In genomic region chr11:18633256-18634139, GRCh38 we compare ENCODE assay signal across 1 cellular context.
TF ChIP-seq lines count a peak whose summit lies in the region.

No MANE protein-coding gene starts in this region.

TF ChIP-seq in HepG2, 621 proteins besides CTCF, POLR2A, EP300 and RAD21 (continued from another document and continues in another):
- 0 out of 2 replicates have a peak, but pooled peaks have one; percentile 25 for TF ChIP-seq MTF1 (CRISPR knock-in tag; IDR thresholded peaks at IDR 0.05)
- TF ChIP-seq HMGA1 (CRISPR knock-in tag; conservative IDR thresholded peaks at IDR 0.05): no peak
- TF ChIP-seq RBFOX2 (IDR thresholded peaks at IDR 0.05; ENCODE audit: low read depth, low read length): no peak
- no peak for TF ChIP-seq ZNF230 (CRISPR knock-in tag; IDR thresholded peaks at IDR 0.05)
- TF ChIP-seq, protein P1, sequence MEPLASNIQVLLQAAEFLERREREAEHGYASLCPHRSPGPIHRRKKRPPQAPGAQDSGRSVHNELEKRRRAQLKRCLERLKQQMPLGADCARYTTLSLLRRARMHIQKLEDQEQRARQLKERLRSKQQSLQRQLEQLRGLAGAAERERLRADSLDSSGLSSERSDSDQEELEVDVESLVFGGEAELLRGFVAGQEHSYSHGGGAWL (CRISPR knock-in tag; IDR thresholded peaks at IDR 0.05): no peak
- no peak for TF ChIP-seq ZNF3 (CRISPR knock-in tag; IDR thresholded peaks at IDR 0.05)
- no peak for TF ChIP-seq EED (CRISPR knock-in tag; IDR thresholded peaks at IDR 0.05)
- TF ChIP-seq YEATS2 (CRISPR knock-in tag; IDR thresholded peaks at IDR 0.05; ENCODE audit: borderline replicate concordance): no peak
- TF ChIP-seq ZNF678 (CRISPR knock-in tag; IDR thresholded peaks at IDR 0.05): no peak
- TF ChIP-seq SKI (IDR thresholded peaks at IDR 0.05; ENCODE audit: partially characterized antibody): no peak
- no peak for TF ChIP-seq PRMT3 (CRISPR knock-in tag; IDR thresholded peaks at IDR 0.05; ENCODE audit: borderline replicate concordance, low read depth)
- TF ChIP-seq, protein P2, sequence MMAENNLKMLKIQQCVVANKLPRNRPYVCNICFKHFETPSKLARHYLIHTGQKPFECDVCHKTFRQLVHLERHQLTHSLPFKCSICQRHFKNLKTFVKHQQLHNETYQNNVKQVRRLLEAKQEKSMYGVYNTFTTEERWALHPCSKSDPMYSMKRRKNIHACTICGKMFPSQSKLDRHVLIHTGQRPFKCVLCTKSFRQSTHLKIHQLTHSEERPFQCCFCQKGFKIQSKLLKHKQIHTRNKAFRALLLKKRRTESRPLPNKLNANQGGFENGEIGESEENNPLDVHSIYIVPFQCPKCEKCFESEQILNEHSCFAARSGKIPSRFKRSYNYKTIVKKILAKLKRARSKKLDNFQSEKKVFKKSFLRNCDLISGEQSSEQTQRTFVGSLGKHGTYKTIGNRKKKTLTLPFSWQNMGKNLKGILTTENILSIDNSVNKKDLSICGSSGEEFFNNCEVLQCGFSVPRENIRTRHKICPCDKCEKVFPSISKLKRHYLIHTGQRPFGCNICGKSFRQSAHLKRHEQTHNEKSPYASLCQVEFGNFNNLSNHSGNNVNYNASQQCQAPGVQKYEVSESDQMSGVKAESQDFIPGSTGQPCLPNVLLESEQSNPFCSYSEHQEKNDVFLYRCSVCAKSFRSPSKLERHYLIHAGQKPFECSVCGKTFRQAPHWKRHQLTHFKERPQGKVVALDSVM (CRISPR knock-in tag; IDR thresholded peaks at IDR 0.05): 0 out of 2 replicates have a peak, but pooled peaks have one; percentile 6
- TF ChIP-seq CENPT (CRISPR knock-in tag; IDR thresholded peaks at IDR 0.05; ENCODE audit: low read depth): no peak
- TF ChIP-seq, protein P3, sequence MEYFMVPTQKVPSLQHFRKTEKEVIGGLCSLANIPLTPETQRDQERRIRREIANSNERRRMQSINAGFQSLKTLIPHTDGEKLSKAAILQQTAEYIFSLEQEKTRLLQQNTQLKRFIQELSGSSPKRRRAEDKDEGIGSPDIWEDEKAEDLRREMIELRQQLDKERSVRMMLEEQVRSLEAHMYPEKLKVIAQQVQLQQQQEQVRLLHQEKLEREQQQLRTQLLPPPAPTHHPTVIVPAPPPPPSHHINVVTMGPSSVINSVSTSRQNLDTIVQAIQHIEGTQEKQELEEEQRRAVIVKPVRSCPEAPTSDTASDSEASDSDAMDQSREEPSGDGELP (IDR thresholded peaks at IDR 0.05; ENCODE audit: borderline replicate concordance, low read depth): 0 out of 2 replicates have a peak, but pooled peaks have one; percentile 22
- no peak for TF ChIP-seq TP53 (CRISPR knock-in tag; conservative IDR thresholded peaks at IDR 0.05)
- TF ChIP-seq ZSCAN5A (CRISPR knock-in tag; IDR thresholded peaks at IDR 0.05; ENCODE audit: borderline replicate concordance): no peak
- no peak for TF ChIP-seq GMEB2 (CRISPR knock-in tag; IDR thresholded peaks at IDR 0.05; ENCODE audit: low read depth)
- no peak for TF ChIP-seq KDM3A (CRISPR knock-in tag; IDR thresholded peaks at IDR 0.05; ENCODE audit: low read depth)
- 0 out of 4 replicates have a peak, but pooled peaks of 1 of the 2 experiments have one; percentile 1 for TF ChIP-seq ATF4 (CRISPR knock-in tag; IDR thresholded peaks at IDR 0.05)
- no peak for TF ChIP-seq MNT (IDR thresholded peaks at IDR 0.05)
- TF ChIP-seq RCOR2 (CRISPR knock-in tag; IDR thresholded peaks at IDR 0.05): no peak
- no peak for TF ChIP-seq ZNF766 (CRISPR knock-in tag; IDR thresholded peaks at IDR 0.05; ENCODE audit: borderline replicate concordance)
- TF ChIP-seq, protein P4, sequence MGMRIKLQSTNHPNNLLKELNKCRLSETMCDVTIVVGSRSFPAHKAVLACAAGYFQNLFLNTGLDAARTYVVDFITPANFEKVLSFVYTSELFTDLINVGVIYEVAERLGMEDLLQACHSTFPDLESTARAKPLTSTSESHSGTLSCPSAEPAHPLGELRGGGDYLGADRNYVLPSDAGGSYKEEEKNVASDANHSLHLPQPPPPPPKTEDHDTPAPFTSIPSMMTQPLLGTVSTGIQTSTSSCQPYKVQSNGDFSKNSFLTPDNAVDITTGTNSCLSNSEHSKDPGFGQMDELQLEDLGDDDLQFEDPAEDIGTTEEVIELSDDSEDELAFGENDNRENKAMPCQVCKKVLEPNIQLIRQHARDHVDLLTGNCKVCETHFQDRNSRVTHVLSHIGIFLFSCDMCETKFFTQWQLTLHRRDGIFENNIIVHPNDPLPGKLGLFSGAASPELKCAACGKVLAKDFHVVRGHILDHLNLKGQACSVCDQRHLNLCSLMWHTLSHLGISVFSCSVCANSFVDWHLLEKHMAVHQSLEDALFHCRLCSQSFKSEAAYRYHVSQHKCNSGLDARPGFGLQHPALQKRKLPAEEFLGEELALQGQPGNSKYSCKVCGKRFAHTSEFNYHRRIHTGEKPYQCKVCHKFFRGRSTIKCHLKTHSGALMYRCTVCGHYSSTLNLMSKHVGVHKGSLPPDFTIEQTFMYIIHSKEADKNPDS (CRISPR knock-in tag; IDR thresholded peaks at IDR 0.05): no peak
- no peak for TF ChIP-seq BRD4 (CRISPR knock-in tag; IDR thresholded peaks at IDR 0.05)
- TF ChIP-seq HDAC1 (CRISPR knock-in tag; IDR thresholded peaks at IDR 0.05): no peak
- TF ChIP-seq ZNF574 (CRISPR knock-in tag; IDR thresholded peaks at IDR 0.05): no peak
- TF ChIP-seq HNF4G (IDR thresholded peaks at IDR 0.05; ENCODE audit: borderline replicate concordance, low read depth, low read length): no peak
- no peak for TF ChIP-seq HNF4G (CRISPR knock-in tag; IDR thresholded peaks at IDR 0.05; ENCODE audit: borderline replicate concordance, low read depth)
- no peak for TF ChIP-seq ZNF549 (CRISPR knock-in tag; IDR thresholded peaks at IDR 0.05)
- TF ChIP-seq ZNF879 (CRISPR knock-in tag; IDR thresholded peaks at IDR 0.05): no peak
- no peak; the same call in 2 of the 3 replicates for TF ChIP-seq MXI1 (IDR thresholded peaks at IDR 0.05; ENCODE audit: borderline replicate concordance, low read depth, low read length)
- TF ChIP-seq USF2 (IDR thresholded peaks at IDR 0.05; ENCODE audit: low read depth, low read length): no peak
- TF ChIP-seq USF2 (CRISPR knock-in tag; IDR thresholded peaks at IDR 0.05; ENCODE audit: borderline replicate concordance): no peak
- TF ChIP-seq MTA3 (CRISPR knock-in tag; IDR thresholded peaks at IDR 0.05): no peak
- TF ChIP-seq RNF2 (conservative IDR thresholded peaks at IDR 0.05; ENCODE audit: low read depth): no peak
- TF ChIP-seq ZNF605 (CRISPR knock-in tag; IDR thresholded peaks at IDR 0.05): 0 out of 2 replicates have a peak, but pooled peaks have one; percentile 0
- no peak for TF ChIP-seq ZBTB38 (CRISPR knock-in tag; IDR thresholded peaks at IDR 0.05)
- TF ChIP-seq ZNF773 (CRISPR knock-in tag; IDR thresholded peaks at IDR 0.05; ENCODE audit: borderline replicate concordance): no peak
- no peak; the same call in 1 of the 2 replicates for TF ChIP-seq NR2F6 (IDR thresholded peaks at IDR 0.05)
- no peak for TF ChIP-seq NR2F6 (CRISPR knock-in tag; IDR thresholded peaks at IDR 0.05)
- TF ChIP-seq ZNF563 (CRISPR knock-in tag; IDR thresholded peaks at IDR 0.05): no peak
- no peak for TF ChIP-seq HNF1B (CRISPR knock-in tag; IDR thresholded peaks at IDR 0.05)
- no peak for TF ChIP-seq DDIT3 (CRISPR knock-in tag; IDR thresholded peaks at IDR 0.05)
- no peak for TF ChIP-seq ZNF792 (CRISPR knock-in tag; IDR thresholded peaks at IDR 0.05)
- TF ChIP-seq SIX1 (CRISPR knock-in tag; IDR thresholded peaks at IDR 0.05; ENCODE audit: borderline replicate concordance): no peak
- TF ChIP-seq PHF20 (CRISPR knock-in tag; IDR thresholded peaks at IDR 0.05): no peak
- no peak for TF ChIP-seq ZBTB1 (CRISPR knock-in tag; IDR thresholded peaks at IDR 0.05; ENCODE audit: borderline replicate concordance)
- TF ChIP-seq LCORL (IDR thresholded peaks at IDR 0.05): no peak
- TF ChIP-seq LCORL (CRISPR knock-in tag; IDR thresholded peaks at IDR 0.05): no peak
- 0 out of 2 replicates have a peak, but pooled peaks have one; percentile 8 for TF ChIP-seq BRCA1 (CRISPR knock-in tag; IDR thresholded peaks at IDR 0.05)
- TF ChIP-seq ZNF891 (CRISPR knock-in tag; IDR thresholded peaks at IDR 0.05): no peak
